In the genomic region with DNA sequence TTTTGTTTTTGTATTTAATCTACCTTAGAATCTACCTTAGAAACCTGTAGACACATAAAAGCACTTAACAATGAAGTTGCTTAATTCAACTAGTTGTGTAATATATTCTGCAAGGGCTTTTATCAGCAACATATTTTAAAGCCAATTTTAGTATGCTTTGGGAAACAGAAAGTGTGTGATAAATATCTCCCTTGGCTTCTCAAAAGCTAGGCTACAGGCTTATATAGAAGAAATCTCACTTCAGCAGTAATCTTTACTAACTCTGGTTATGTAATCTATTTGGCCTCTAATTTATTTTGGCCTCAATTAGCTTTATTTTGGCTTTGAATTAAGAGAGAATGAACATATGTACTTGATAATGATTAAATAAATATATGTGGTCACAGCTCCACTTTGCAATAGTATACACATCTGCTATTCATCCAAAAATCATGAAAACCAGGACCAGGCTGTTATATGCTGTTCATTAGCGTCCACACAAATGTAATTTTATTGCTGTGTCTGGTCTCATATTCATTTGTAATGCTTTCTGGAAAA, we compare ENCODE assay signal across 1 cellular context.
TF ChIP-seq lines count a peak whose summit lies in the region.

No MANE protein-coding gene starts in this region.

TF ChIP-seq in HepG2, 621 proteins besides CTCF, POLR2A, EP300 and RAD21:
- no peak for TF ChIP-seq MEF2D (CRISPR knock-in tag; IDR thresholded peaks at IDR 0.05)
- TF ChIP-seq ZBTB7B (CRISPR knock-in tag; IDR thresholded peaks at IDR 0.05) = no peak
- no peak for TF ChIP-seq SALL2 (CRISPR knock-in tag; IDR thresholded peaks at IDR 0.05)
- no peak for TF ChIP-seq KMT2A (CRISPR knock-in tag; IDR thresholded peaks at IDR 0.05)
- TF ChIP-seq, protein P1, sequence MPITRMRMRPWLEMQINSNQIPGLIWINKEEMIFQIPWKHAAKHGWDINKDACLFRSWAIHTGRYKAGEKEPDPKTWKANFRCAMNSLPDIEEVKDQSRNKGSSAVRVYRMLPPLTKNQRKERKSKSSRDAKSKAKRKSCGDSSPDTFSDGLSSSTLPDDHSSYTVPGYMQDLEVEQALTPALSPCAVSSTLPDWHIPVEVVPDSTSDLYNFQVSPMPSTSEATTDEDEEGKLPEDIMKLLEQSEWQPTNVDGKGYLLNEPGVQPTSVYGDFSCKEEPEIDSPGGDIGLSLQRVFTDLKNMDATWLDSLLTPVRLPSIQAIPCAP (CRISPR knock-in tag; IDR thresholded peaks at IDR 0.05; ENCODE audit: low read depth) = no peak
- TF ChIP-seq TBP (CRISPR knock-in tag; IDR thresholded peaks at IDR 0.05) = no peak
- TF ChIP-seq NR2C2 (CRISPR knock-in tag; IDR thresholded peaks at IDR 0.05; ENCODE audit: borderline replicate concordance) = no peak
- TF ChIP-seq ZNF256 (CRISPR knock-in tag; conservative IDR thresholded peaks at IDR 0.05) = no peak
- TF ChIP-seq ZNF292 (CRISPR knock-in tag; IDR thresholded peaks at IDR 0.05; ENCODE audit: borderline replicate concordance, low read depth) = no peak
- TF ChIP-seq ZNF264 (CRISPR knock-in tag; IDR thresholded peaks at IDR 0.05) = no peak
- TF ChIP-seq, protein P2, sequence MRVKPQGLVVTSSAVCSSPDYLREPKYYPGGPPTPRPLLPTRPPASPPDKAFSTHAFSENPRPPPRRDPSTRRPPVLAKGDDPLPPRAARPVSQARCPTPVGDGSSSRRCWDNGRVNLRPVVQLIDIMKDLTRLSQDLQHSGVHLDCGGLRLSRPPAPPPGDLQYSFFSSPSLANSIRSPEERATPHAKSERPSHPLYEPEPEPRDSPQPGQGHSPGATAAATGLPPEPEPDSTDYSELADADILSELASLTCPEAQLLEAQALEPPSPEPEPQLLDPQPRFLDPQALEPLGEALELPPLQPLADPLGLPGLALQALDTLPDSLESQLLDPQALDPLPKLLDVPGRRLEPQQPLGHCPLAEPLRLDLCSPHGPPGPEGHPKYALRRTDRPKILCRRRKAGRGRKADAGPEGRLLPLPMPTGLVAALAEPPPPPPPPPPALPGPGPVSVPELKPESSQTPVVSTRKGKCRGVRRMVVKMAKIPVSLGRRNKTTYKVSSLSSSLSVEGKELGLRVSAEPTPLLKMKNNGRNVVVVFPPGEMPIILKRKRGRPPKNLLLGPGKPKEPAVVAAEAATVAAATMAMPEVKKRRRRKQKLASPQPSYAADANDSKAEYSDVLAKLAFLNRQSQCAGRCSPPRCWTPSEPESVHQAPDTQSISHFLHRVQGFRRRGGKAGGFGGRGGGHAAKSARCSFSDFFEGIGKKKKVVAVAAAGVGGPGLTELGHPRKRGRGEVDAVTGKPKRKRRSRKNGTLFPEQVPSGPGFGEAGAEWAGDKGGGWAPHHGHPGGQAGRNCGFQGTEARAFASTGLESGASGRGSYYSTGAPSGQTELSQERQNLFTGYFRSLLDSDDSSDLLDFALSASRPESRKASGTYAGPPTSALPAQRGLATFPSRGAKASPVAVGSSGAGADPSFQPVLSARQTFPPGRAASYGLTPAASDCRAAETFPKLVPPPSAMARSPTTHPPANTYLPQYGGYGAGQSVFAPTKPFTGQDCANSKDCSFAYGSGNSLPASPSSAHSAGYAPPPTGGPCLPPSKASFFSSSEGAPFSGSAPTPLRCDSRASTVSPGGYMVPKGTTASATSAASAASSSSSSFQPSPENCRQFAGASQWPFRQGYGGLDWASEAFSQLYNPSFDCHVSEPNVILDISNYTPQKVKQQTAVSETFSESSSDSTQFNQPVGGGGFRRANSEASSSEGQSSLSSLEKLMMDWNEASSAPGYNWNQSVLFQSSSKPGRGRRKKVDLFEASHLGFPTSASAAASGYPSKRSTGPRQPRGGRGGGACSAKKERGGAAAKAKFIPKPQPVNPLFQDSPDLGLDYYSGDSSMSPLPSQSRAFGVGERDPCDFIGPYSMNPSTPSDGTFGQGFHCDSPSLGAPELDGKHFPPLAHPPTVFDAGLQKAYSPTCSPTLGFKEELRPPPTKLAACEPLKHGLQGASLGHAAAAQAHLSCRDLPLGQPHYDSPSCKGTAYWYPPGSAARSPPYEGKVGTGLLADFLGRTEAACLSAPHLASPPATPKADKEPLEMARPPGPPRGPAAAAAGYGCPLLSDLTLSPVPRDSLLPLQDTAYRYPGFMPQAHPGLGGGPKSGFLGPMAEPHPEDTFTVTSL (CRISPR knock-in tag; IDR thresholded peaks at IDR 0.05; ENCODE audit: borderline replicate concordance) = no peak
- no peak for TF ChIP-seq ZNF615 (CRISPR knock-in tag; IDR thresholded peaks at IDR 0.05; ENCODE audit: borderline replicate concordance)
- no peak for TF ChIP-seq LCORL (IDR thresholded peaks at IDR 0.05)
- no peak for TF ChIP-seq LCORL (CRISPR knock-in tag; IDR thresholded peaks at IDR 0.05)
- no peak for TF ChIP-seq ZFP36L1 (CRISPR knock-in tag; IDR thresholded peaks at IDR 0.05)
- TF ChIP-seq SETDB1 (CRISPR knock-in tag; IDR thresholded peaks at IDR 0.05; ENCODE audit: borderline replicate concordance) = no peak
- TF ChIP-seq SNAPC2 (CRISPR knock-in tag; IDR thresholded peaks at IDR 0.05) = no peak
